In the genomic region with DNA sequence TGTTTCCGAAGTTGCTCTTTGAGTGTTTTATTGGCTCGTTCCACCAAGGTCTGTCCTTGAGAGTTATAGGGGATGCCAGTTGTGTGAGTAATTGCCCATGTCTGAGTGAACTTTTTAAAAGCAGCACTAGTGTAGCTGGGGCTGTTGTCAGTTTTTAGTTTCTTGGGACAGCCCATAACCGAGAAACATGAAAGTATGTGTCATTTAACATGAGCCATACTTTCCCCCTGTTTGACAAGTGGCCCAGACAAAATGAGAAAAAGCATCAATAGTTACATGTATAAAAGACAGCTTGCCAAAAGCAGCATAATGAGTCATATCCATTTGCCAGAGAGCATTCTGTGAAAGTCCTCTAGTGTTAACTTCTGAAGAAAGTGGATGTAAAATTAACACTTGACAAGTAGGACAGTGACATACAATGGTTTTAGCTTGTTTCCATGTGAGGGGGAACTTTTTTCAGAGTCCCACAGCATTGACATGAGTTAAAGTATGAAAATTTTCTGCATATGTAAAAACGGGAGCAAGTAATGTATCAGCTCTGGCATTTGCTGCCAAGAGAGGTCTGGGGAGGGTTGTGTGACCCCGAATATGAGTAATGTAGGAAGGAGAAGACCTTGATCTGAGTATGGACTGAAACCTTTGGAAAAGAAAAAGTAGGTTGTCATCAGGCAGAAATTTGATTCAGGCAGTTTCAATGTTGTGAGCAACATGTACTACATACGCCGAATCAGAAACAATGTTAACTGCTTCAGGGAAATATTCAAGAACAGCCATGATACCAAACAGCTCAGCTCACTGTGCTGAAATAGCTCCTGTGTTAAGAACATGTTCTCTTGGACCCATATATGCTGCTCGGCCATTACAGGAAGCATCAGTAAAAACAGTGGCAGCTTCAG, we compare ENCODE assay signal across 1 cellular context.
TF ChIP-seq lines count a peak whose summit lies in the region.

No MANE protein-coding gene starts in this region.

TF ChIP-seq in WTC11, 78 proteins besides CTCF, POLR2A, EP300 and RAD21 (continued from another document):
- TF ChIP-seq, protein P1, sequence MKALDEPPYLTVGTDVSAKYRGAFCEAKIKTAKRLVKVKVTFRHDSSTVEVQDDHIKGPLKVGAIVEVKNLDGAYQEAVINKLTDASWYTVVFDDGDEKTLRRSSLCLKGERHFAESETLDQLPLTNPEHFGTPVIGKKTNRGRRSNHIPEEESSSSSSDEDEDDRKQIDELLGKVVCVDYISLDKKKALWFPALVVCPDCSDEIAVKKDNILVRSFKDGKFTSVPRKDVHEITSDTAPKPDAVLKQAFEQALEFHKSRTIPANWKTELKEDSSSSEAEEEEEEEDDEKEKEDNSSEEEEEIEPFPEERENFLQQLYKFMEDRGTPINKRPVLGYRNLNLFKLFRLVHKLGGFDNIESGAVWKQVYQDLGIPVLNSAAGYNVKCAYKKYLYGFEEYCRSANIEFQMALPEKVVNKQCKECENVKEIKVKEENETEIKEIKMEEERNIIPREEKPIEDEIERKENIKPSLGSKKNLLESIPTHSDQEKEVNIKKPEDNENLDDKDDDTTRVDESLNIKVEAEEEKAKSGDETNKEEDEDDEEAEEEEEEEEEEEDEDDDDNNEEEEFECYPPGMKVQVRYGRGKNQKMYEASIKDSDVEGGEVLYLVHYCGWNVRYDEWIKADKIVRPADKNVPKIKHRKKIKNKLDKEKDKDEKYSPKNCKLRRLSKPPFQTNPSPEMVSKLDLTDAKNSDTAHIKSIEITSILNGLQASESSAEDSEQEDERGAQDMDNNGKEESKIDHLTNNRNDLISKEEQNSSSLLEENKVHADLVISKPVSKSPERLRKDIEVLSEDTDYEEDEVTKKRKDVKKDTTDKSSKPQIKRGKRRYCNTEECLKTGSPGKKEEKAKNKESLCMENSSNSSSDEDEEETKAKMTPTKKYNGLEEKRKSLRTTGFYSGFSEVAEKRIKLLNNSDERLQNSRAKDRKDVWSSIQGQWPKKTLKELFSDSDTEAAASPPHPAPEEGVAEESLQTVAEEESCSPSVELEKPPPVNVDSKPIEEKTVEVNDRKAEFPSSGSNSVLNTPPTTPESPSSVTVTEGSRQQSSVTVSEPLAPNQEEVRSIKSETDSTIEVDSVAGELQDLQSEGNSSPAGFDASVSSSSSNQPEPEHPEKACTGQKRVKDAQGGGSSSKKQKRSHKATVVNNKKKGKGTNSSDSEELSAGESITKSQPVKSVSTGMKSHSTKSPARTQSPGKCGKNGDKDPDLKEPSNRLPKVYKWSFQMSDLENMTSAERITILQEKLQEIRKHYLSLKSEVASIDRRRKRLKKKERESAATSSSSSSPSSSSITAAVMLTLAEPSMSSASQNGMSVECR (CRISPR knock-in tag; IDR thresholded peaks at IDR 0.05; ENCODE audit: borderline replicate concordance), result no peak
- TF ChIP-seq, protein P2, sequence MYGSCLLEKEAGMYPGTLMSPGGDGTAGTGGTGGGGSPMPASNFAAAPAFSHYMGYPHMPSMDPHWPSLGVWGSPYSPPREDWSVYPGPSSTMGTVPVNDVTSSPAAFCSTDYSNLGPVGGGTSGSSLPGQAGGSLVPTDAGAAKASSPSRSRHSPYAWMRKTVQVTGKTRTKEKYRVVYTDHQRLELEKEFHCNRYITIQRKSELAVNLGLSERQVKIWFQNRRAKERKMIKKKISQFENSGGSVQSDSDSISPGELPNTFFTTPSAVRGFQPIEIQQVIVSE (CRISPR knock-in tag; IDR thresholded peaks at IDR 0.05; ENCODE audit: borderline replicate concordance), result no peak
- no peak for TF ChIP-seq ZNF416 (CRISPR knock-in tag; IDR thresholded peaks at IDR 0.05)
- TF ChIP-seq ZNF317 (CRISPR knock-in tag; IDR thresholded peaks at IDR 0.05; ENCODE audit: borderline replicate concordance, low read depth), result no peak
- TF ChIP-seq, protein P3, sequence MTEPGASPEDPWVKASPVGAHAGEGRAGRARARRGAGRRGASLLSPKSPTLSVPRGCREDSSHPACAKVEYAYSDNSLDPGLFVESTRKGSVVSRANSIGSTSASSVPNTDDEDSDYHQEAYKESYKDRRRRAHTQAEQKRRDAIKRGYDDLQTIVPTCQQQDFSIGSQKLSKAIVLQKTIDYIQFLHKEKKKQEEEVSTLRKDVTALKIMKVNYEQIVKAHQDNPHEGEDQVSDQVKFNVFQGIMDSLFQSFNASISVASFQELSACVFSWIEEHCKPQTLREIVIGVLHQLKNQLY (CRISPR knock-in tag; IDR thresholded peaks at IDR 0.05), result no peak
- TF ChIP-seq JAZF1 (CRISPR knock-in tag; IDR thresholded peaks at IDR 0.05), result no peak
